31 cellular contexts compared by ENCODE assay signal in genomic region chr5:21880164-21880563, GRCh38.
"Had no signal": no experiment of that assay in that cellular context is flagged by ENCODE, and none has a peak within 500 bp of the region (broad histone marks: within the 10 kb centered on the region; RNA-seq: fewer than 3 reads in every experiment).

No MANE protein-coding gene starts in this region.

- H3K27me3 Mint-ChIP-seq: naive thymus-derived CD8-positive, alpha-beta T cell; natural killer cell treated with Interleukin-12 subunit alpha and Interleukin-12 subunit beta and Interleukin-15 and Interleukin-18, amount 100 ng/mL, for 72 hours; progenitor cell of endocrine pancreas had no signal

- H3K27ac Mint-ChIP-seq: naive thymus-derived CD8-positive, alpha-beta T cell; natural killer cell; natural killer cell treated with Interleukin-12 subunit alpha and Interleukin-12 subunit beta and Interleukin-15 and Interleukin-18, amount 100 ng/mL, for 72 hours; nephron; nephron progenitor cell; neural progenitor cell; progenitor cell of endocrine pancreas had no signal

- H3K9me3 ChIP-seq: neutrophil, ovary, pancreas, prostate gland, psoas muscle, right atrium auricular region, right lobe of liver, sigmoid colon had no signal

- H3K4me3 ChIP-seq: neural progenitor cell, ovary, pancreas, prostate gland, psoas muscle, right atrium auricular region, right lobe of liver, sigmoid colon, skin epidermis, smooth muscle cell, spleen had no signal

- H3K36me3 ChIP-seq: neural progenitor cell, neutrophil, ovary, pancreas, prostate gland, right atrium auricular region, right lobe of liver, sigmoid colon, spleen had no signal

- H3K27ac ChIP-seq: neural progenitor cell, neutrophil, ovary, pancreas, parathyroid adenoma, prostate gland, psoas muscle, right atrium auricular region, right lobe of liver, sigmoid colon, skin epidermis, spleen had no signal

- H3K9me3 Mint-ChIP-seq: nephron, nephron progenitor cell, neural progenitor cell had no signal

- H3K9ac ChIP-seq: neural progenitor cell, parathyroid adenoma had no signal

- H3K4me2 ChIP-seq: neural progenitor cell, smooth muscle cell had no signal

- H3K27me3 ChIP-seq: neural progenitor cell, neutrophil, ovary, pancreas, right atrium auricular region, right lobe of liver, spleen had no signal

- H2AFZ ChIP-seq: neural progenitor cell, parathyroid adenoma had no signal

- H3K79me2 ChIP-seq: parathyroid adenoma had no signal

- ATAC-seq: naive thymus-derived CD8-positive, alpha-beta T cell; natural killer cell; natural killer cell treated with Interleukin-12 subunit alpha and Interleukin-12 subunit beta and Interleukin-15 and Interleukin-18, amount 100 ng/mL, for 72 hours; pancreas; psoas muscle; right cardiac atrium; right lobe of liver; sciatic nerve had no signal

- H3K4me1 Mint-ChIP-seq: natural killer cell, nephron, nephron progenitor cell, neural crest cell, neural progenitor cell had no signal

- H3K36me3 Mint-ChIP-seq: natural killer cell, neural progenitor cell had no signal

- DNase-seq: naive thymus-derived CD8-positive, alpha-beta T cell; natural killer cell; nephron progenitor cell; nucleus accumbens; occipital lobe; ovary; pancreas; posterior cingulate gyrus; psoas muscle; retina; right cardiac atrium; right lobe of liver; sigmoid colon; small intestine; spleen; stimulated activated CD4-positive, alpha-beta T cell treated with anti-CD3 and anti-CD28 coated beads, Interleukin-12 subunit alpha, Interleukin-12 subunit beta, amount 100 ng/mL, for 4 hours; stimulated activated CD4-positive, alpha-beta T cell treated with anti-CD3 and anti-CD28 coated beads, Interleukin-15, amount 100 ng/mL, for 24 hours; stimulated activated CD4-positive, alpha-beta T cell treated with anti-CD3 and anti-CD28 coated beads, Interleukin-1b, Interleukin-23, amount 100 ng/mL, for 48 hours; stimulated activated CD4-positive, alpha-beta T cell treated with anti-CD3 and anti-CD28 coated beads, Interleukin-2, amount 100 ng/mL, for 24 hours had no signal

- H3K4me3 Mint-ChIP-seq: naive thymus-derived CD8-positive, alpha-beta T cell; natural killer cell; natural killer cell treated with Interleukin-12 subunit alpha and Interleukin-12 subunit beta and Interleukin-15 and Interleukin-18, amount 100 ng/mL, for 72 hours; nephron; nephron progenitor cell; neural crest cell; neural progenitor cell had no signal

- H3K4me1 ChIP-seq: neural progenitor cell, pancreas, parathyroid adenoma, prostate gland, psoas muscle, right atrium auricular region, right lobe of liver, sigmoid colon, spleen had no signal
